12 cellular contexts compared by ENCODE assay signal in the genomic region with DNA sequence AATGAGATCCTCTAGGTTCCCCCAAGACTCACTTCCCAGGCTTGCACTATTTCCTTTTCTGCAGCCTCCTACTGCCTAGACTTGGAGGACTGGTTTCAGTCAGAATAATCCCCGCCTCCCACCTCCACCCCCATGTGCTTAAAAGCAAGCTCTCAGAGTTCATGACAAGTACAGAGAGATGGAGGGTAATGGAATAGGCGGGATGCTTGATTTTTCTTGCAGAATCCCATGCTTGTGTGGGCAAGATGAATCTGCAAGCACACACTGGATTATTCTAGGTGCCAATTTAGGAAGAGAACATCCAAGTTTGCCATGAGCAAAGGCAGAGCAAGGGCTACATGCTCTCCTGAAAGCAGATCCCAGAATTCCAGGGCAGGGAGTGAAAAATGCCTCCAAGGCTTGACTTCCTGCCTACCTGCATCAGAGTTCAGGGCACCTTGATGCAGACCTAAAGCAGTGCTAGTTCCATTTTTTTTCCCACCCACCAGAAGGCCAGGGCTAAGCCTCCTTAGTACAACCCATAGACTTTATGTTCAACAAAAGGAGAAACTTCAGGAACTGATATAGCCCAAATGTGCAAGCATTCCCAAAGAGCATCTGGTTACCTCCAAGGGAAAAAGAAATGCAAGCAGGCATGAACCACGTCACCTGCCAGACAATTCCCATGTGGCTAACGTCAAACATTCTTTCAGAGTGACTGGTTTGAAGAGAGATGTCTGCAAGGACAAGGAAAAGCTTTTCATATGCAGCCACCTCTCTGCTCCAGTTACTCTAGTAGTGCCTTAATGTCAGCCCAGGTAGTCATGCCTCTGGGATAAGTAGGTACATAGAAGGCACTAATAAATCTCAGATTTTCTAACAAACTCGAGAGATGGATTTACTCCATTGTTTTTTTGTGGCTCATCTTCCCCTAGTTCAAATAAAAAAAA.
DNase-seq lines count a peak whose midpoint lies in the region; ATAC-seq, FAIRE-seq and TF ChIP-seq lines count a peak whose summit lies in the region.
"Had no signal": no experiment of that assay in that cellular context is flagged by ENCODE, and none has a peak within 500 bp of the region (broad histone marks: within the 10 kb centered on the region; RNA-seq: fewer than 3 reads in every experiment).

No MANE protein-coding gene starts in this region.

- no peak overlapping the region for H3K9ac ChIP-seq in neural cell (ENCODE audit: low read length)

- peak overlapping the region; percentile 89 for H3K27ac Mint-ChIP-seq in Calu3 (ENCODE audit: unreplicated experiment)
- no peak overlapping the region for H3K27ac Mint-ChIP-seq in activated naive CD4-positive, alpha-beta T cell treated with anti-CD3 and anti-CD28 coated beads for 36 hours
- H3K27ac Mint-ChIP-seq: activated naive CD8-positive, alpha-beta T cell had no signal

- CTCF ChIA-PET in Calu3 (lab: Charles Lee) = interaction anchor here (1.3 kb wide), 1 partner anchor 94 kb away, joined by 3 read pairs; no protein-coding TSS in a partner anchor
- CTCF ChIA-PET in activated naive CD4-positive, alpha-beta T cell treated with anti-CD3 and anti-CD28 coated beads for 36 hours (lab: Charles Lee) = no interaction called here

- H2AFZ ChIP-seq in neural cell (ENCODE audit: low read depth, low read length) = no peak overlapping the region

- no peaks in the 10 kb centered on the region for H4K20me1 ChIP-seq in neural cell (ENCODE audit: insufficient read depth)

- ATAC-seq in GM21786 (IDR thresholded peaks at IDR 0.05; ENCODE audit: unreplicated experiment) = no peak

- no peaks in the 10 kb centered on the region for H3K9me2 ChIP-seq in neural cell (ENCODE audit: insufficient read depth, low read length)

- DNase-seq in Calu3 (peak; percentile 44), LHCN-M2 (ENCODE audit: low read depth) (peak; percentile 19), GM19238 (ENCODE audit: insufficient read length, low spot score) (no peak), GM19239 (ENCODE audit: insufficient read length, low spot score) (no peak)
- no peak for DNase-seq in activated naive CD4-positive, alpha-beta T cell treated with anti-CD3 and anti-CD28 coated beads for 36 hours
- DNase-seq: activated CD4-positive, CD25-positive, alpha-beta regulatory T cell treated with anti-CD3 and anti-CD28 coated beads, Interleukin-2, amount 50 U/mL, for 72 hours; OCI-M1; transverse colon had no signal

- no peaks in the 10 kb centered on the region for H3K36me3 ChIP-seq in neural cell (ENCODE audit: insufficient read depth, low read length)
- H3K36me3 ChIP-seq: transverse colon had no signal

- no peak overlapping the region for H3K4me2 ChIP-seq in neural cell (ENCODE audit: low read length)

- no peak for TF ChIP-seq RAD21 in neural cell (conservative IDR thresholded peaks at IDR 0.05)

- no peaks in the 10 kb centered on the region for H3K27me3 Mint-ChIP-seq in Calu3 (ENCODE audit: unreplicated experiment)
- H3K27me3 Mint-ChIP-seq in activated naive CD4-positive, alpha-beta T cell treated with anti-CD3 and anti-CD28 coated beads for 36 hours (ENCODE audit: low read depth) = no peaks in the 10 kb centered on the region
- H3K27me3 Mint-ChIP-seq: activated naive CD8-positive, alpha-beta T cell had no signal

- no peaks in the 10 kb centered on the region for H3K9me3 ChIP-seq in neural cell (ENCODE audit: low read length)
- H3K9me3 ChIP-seq: transverse colon had no signal

- H3K4me1 Mint-ChIP-seq in Calu3 (ENCODE audit: low read depth, unreplicated experiment) = peaks cover 59% of the 10 kb centered on the region
- H3K4me1 Mint-ChIP-seq in activated naive CD4-positive, alpha-beta T cell treated with anti-CD3 and anti-CD28 coated beads for 36 hours (ENCODE audit: low read depth) = peaks cover 13% of the 10 kb centered on the region

- peak overlapping the region; percentile 34 for H3K4me3 Mint-ChIP-seq in Calu3 (ENCODE audit: low read depth, unreplicated experiment)
- no peak overlapping the region for H3K4me3 Mint-ChIP-seq in activated naive CD4-positive, alpha-beta T cell treated with anti-CD3 and anti-CD28 coated beads for 36 hours
- H3K4me3 Mint-ChIP-seq: activated naive CD8-positive, alpha-beta T cell had no signal

- H3K27me3 ChIP-seq in neural cell (ENCODE audit: insufficient read depth, low read depth, low read length) = no peaks in the 10 kb centered on the region
- H3K27me3 ChIP-seq: transverse colon had no signal

- peak; percentile 53 for TF ChIP-seq EP300 in neural cell (conservative IDR thresholded peaks at IDR 0.05; ENCODE audit: poor library complexity, severe bottlenecking)

- intact Hi-C loops in Calu3 (cut with micrococcal nuclease; ENCODE audit: unreplicated experiment) = loop anchor here (5.0 kb wide), 2 partner anchors 40 to 55 kb away; no protein-coding TSS in a partner anchor
- intact Hi-C loops in activated naive CD4-positive, alpha-beta T cell treated with anti-CD3 and anti-CD28 coated beads for 36 hours (cut with micrococcal nuclease) = no loop called here

- no peak for FAIRE-seq in GM19239 (lab: Jason Lieb, UNC)

- no peaks in the 10 kb centered on the region for H3K9me3 Mint-ChIP-seq in Calu3 (ENCODE audit: low read depth, unreplicated experiment)
- no peaks in the 10 kb centered on the region for H3K9me3 Mint-ChIP-seq in activated naive CD4-positive, alpha-beta T cell treated with anti-CD3 and anti-CD28 coated beads for 36 hours

- H3K36me3 Mint-ChIP-seq in Calu3 (ENCODE audit: insufficient read depth, unreplicated experiment) = no peaks in the 10 kb centered on the region
- H3K36me3 Mint-ChIP-seq in activated naive CD4-positive, alpha-beta T cell treated with anti-CD3 and anti-CD28 coated beads for 36 hours (ENCODE audit: low read depth) = no peaks in the 10 kb centered on the region
- H3K36me3 Mint-ChIP-seq: activated naive CD8-positive, alpha-beta T cell had no signal

- BruUV-seq in Calu3 (replicated peaks; lab: Mats Ljungman, UMichigan) = no TSS peak

- TF ChIP-seq CTCF in Calu3 (IDR thresholded peaks at IDR 0.05; ENCODE audit: unreplicated experiment) = no peak
- TF ChIP-seq CTCF in neural cell (IDR thresholded peaks at IDR 0.05; ENCODE audit: poor library complexity, severe bottlenecking) = no peak

- no peak overlapping the region for H3K4me3 ChIP-seq in neural cell (ENCODE audit: low read length)
- H3K4me3 ChIP-seq: transverse colon had no signal

- no peaks in the 10 kb centered on the region for H3K79me2 ChIP-seq in neural cell (replicated peaks; ENCODE audit: insufficient read depth, low read length)

- H3K27ac ChIP-seq in cingulate gyrus (ENCODE audit: low read depth, low read length) = peak overlapping the region; percentile 93
- no peak overlapping the region for H3K27ac ChIP-seq in neural cell (ENCODE audit: low read length)
- H3K27ac ChIP-seq: transverse colon had no signal

- H3F3A ChIP-seq in neural cell (ENCODE audit: insufficient read depth, low read length, poor library complexity, severe bottlenecking) = no peaks in the 10 kb centered on the region

TF ChIP-seq in neural cell, 6 proteins besides CTCF, POLR2A, EP300 and RAD21:
- TF ChIP-seq POLR2AphosphoS5 (IDR thresholded peaks at IDR 0.05) (peak; percentile 50), SMC3 (conservative IDR thresholded peaks at IDR 0.05; ENCODE audit: poor library complexity) (no peak), EZH2 (IDR thresholded peaks at IDR 0.05; ENCODE audit: borderline replicate concordance, insufficient read depth, low read length, poor library complexity, severe bottlenecking) (no peak), TAF1 (IDR thresholded peaks at IDR 0.05; ENCODE audit: low read depth) (no peak), MXI1 (conservative IDR thresholded peaks at IDR 0.05; ENCODE audit: poor library complexity, severe bottlenecking) (no peak)
- TF ChIP-seq, protein P1, sequence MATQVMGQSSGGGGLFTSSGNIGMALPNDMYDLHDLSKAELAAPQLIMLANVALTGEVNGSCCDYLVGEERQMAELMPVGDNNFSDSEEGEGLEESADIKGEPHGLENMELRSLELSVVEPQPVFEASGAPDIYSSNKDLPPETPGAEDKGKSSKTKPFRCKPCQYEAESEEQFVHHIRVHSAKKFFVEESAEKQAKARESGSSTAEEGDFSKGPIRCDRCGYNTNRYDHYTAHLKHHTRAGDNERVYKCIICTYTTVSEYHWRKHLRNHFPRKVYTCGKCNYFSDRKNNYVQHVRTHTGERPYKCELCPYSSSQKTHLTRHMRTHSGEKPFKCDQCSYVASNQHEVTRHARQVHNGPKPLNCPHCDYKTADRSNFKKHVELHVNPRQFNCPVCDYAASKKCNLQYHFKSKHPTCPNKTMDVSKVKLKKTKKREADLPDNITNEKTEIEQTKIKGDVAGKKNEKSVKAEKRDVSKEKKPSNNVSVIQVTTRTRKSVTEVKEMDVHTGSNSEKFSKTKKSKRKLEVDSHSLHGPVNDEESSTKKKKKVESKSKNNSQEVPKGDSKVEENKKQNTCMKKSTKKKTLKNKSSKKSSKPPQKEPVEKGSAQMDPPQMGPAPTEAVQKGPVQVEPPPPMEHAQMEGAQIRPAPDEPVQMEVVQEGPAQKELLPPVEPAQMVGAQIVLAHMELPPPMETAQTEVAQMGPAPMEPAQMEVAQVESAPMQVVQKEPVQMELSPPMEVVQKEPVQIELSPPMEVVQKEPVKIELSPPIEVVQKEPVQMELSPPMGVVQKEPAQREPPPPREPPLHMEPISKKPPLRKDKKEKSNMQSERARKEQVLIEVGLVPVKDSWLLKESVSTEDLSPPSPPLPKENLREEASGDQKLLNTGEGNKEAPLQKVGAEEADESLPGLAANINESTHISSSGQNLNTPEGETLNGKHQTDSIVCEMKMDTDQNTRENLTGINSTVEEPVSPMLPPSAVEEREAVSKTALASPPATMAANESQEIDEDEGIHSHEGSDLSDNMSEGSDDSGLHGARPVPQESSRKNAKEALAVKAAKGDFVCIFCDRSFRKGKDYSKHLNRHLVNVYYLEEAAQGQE (IDR thresholded peaks at IDR 0.05; ENCODE audit: borderline replicate concordance) = no peak

Comparison
In these comparisons a context has a peak if more than half of its experiments do, and no peak if none do; other contexts are left out.
1. DNase-seq: peak in Calu3 (single experiment) and LHCN-M2 (single experiment); none in GM19238 (single experiment), activated naive CD4-positive, alpha-beta T cell treated with anti-CD3 and anti-CD28 coated beads for 36 hours (single experiment) and GM19239 (single experiment).